8 cellular contexts compared by ENCODE assay signal in genomic region chr4:119626943-119627266, GRCh38. TPM values are rescaled to one million over a fixed set of nuclear protein-coding genes. Genes with fewer than 3 reads are reported as not detected.
DNase-seq lines count a peak whose midpoint lies in the region; ATAC-seq and TF ChIP-seq lines count a peak whose summit lies in the region.

No MANE protein-coding gene starts in this region.

- H3K27me3 ChIP-seq in NT2/D1 (ENCODE audit: insufficient read depth, insufficient read length) (peaks cover 15% of the 10 kb centered on the region), neutrophil (peaks cover 91% of the 10 kb centered on the region)

- H3K27me3 Mint-ChIP-seq in Calu3 (ENCODE audit: unreplicated experiment) (no peaks in the 10 kb centered on the region), endothelial cell (ENCODE audit: unreplicated experiment) (no peaks in the 10 kb centered on the region)

- CTCF ChIA-PET in Calu3 (lab: Charles Lee) = interaction anchor here (0.6 to 1.6 kb wide), 3 partner anchors 100 to 243 kb away, joined by 3 to 4 read pairs (median 3); no protein-coding TSS in a partner anchor

- H3K27ac Mint-ChIP-seq in Calu3 (ENCODE audit: unreplicated experiment) (peak overlapping the region; percentile 98), endothelial cell (ENCODE audit: unreplicated experiment) (peak overlapping the region; percentile 48)

- H3K9me3 Mint-ChIP-seq in Calu3 (ENCODE audit: low read depth, unreplicated experiment) = no peaks in the 10 kb centered on the region
- no peaks in the 10 kb centered on the region for H3K9me3 Mint-ChIP-seq in endothelial cell (ENCODE audit: unreplicated experiment)

- no peak for TF ChIP-seq CTCF in Calu3 (IDR thresholded peaks at IDR 0.05; ENCODE audit: unreplicated experiment)
- no peak for TF ChIP-seq CTCF in endothelial cell (IDR thresholded peaks at IDR 0.05; ENCODE audit: unreplicated experiment)
- TF ChIP-seq CTCF in neutrophil (IDR thresholded peaks at IDR 0.05) = no peak

- no TSS peak for BruUV-seq in Calu3 (replicated peaks; lab: Mats Ljungman, UMichigan)

- H3K9me3 ChIP-seq in NT2/D1 (ENCODE audit: insufficient read depth, low read length) = no peaks in the 10 kb centered on the region
- H3K9me3 ChIP-seq in neutrophil = no peaks in the 10 kb centered on the region

- H3K9ac ChIP-seq in NT2/D1 (ENCODE audit: insufficient read length, low read depth) = peak overlapping the region; percentile 79

- intact Hi-C loops in Calu3 (cut with micrococcal nuclease; ENCODE audit: unreplicated experiment) = loop anchor here (2.0 kb wide), 2 partner anchors 68 to 244 kb away; no protein-coding TSS in a partner anchor

- in situ Hi-C loops in G401 (cut with HindIII; ENCODE audit: low sequenced_read_pairs) = no loop called here

- H3K36me3 ChIP-seq in NT2/D1 (ENCODE audit: insufficient read depth, insufficient read length, low read length) = no peaks in the 10 kb centered on the region
- H3K36me3 ChIP-seq in neutrophil = no peaks in the 10 kb centered on the region

- H3K4me1 Mint-ChIP-seq in Calu3 (ENCODE audit: low read depth, unreplicated experiment) = no peaks in the 10 kb centered on the region
- H3K4me1 Mint-ChIP-seq in endothelial cell (ENCODE audit: unreplicated experiment) = peaks cover 7% of the 10 kb centered on the region

- no peak for ATAC-seq in GM18502 (IDR thresholded peaks at IDR 0.05; ENCODE audit: poor library complexity, unreplicated experiment)

- H3K36me3 Mint-ChIP-seq in Calu3 (ENCODE audit: insufficient read depth, unreplicated experiment) (peaks cover 29% of the 10 kb centered on the region), endothelial cell (ENCODE audit: low read depth, unreplicated experiment) (no peaks in the 10 kb centered on the region)

- H3K4me1 ChIP-seq in NT2/D1 (ENCODE audit: insufficient read depth, insufficient read length) (no peaks in the 10 kb centered on the region), neutrophil (ENCODE audit: control insufficient read depth in 1 of 2, insufficient read depth in 1 of 2, low read depth in 1 of 2, low read length in 1 of 2) (peaks cover 27% of the 10 kb centered on the region in 2 experiments)

- no peak overlapping the region for H3K27ac ChIP-seq in neutrophil

- H3K4me3 Mint-ChIP-seq in Calu3 (ENCODE audit: low read depth, unreplicated experiment) (peak overlapping the region; percentile 98), endothelial cell (ENCODE audit: unreplicated experiment) (peak overlapping the region; percentile 93)

- peak overlapping the region; percentile 77 for H3K4me3 ChIP-seq in NT2/D1 (ENCODE audit: insufficient read length, low read depth)
- H3K4me3 ChIP-seq in neutrophil (ENCODE audit: low read depth in 1 of 2, low read length in 1 of 2) = peak overlapping the region; percentile 59 to 69

- DNase-seq in Calu3 (no peak), NT2/D1 (ENCODE audit: low read depth, low spot score) (no peak), endothelial cell (ENCODE audit: low spot score) (no peak), G401 (ENCODE audit: low spot score) (no peak), DMS114 treated with DMSO at 0.1 percent for 48 hours (lab: John Stamatoyannopoulos, UW; ENCODE audit: unreplicated experiment) (no peak), HPDE6-E6E7 (ENCODE audit: extremely low spot score) (no peak)

RNA-seq across cellular contexts. Expression of gene PDE5A, which starts 1.7 kb away (rescaled TPM):
- total RNA-seq in Calu3 (2022) (41.4 and 41.9 TPM in 2 replicates), endothelial cell (ENCODE audit: unreplicated experiment) (3.4 TPM)
- 0.06 and 0.75 TPM in 2 replicates for total RNA-seq in G401 (2014; rRNA removed; shearing (Covaris generic))
